37 cellular contexts compared by ENCODE assay signal in the genomic region with DNA sequence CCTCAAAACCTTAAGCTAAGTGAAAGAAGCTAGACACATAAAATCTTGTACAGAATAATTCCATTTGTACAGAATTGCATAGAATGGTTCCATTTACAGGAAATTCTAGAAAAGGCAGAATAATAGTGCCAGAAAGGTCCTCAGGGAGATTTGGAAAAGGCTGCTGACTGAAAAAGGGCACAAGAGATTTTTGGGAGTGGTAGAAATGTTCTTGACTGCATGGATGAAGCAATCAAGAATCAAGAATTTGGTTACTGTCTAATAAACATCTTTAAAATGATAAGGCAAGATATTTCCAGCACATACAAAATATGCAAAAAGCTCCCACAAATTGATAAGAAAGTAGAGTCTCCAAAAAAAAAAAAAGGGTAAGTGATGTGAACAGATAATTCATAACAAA.
"Had no signal": no experiment of that assay in that cellular context is flagged by ENCODE, and none has a peak within 500 bp of the region (broad histone marks: within the 10 kb centered on the region; RNA-seq: fewer than 3 reads in every experiment).

No MANE protein-coding gene starts in this region.

- H3K9me3 ChIP-seq: adrenal gland, ascending aorta had no signal

- H3K27ac Mint-ChIP-seq: activated B cell treated with CpG ODN at 0.5 μM for 24 hours; activated CD4-positive, alpha-beta memory T cell treated with anti-CD3 and anti-CD28 coated beads for 36 hours; activated CD4-positive, alpha-beta T cell treated with anti-CD3 and anti-CD28 coated beads, Interleukin-2, amount 10 ng/mL, durations not matched to agents 24 days and 14 days; activated CD8-positive, alpha-beta T cell treated with anti-CD3 and anti-CD28 coated beads for 36 hours; activated naive CD4-positive, alpha-beta T cell treated with anti-CD3 and anti-CD28 coated beads for 36 hours; activated naive CD4-positive, alpha-beta T cell treated with anti-CD3 and anti-CD28 coated beads, Interleukin-2, amount 50 U/mL, for 72 hours; activated naive CD8-positive, alpha-beta T cell treated with anti-CD3 and anti-CD28 coated beads for 36 hours; activated T-cell treated with anti-CD3 and anti-CD28 coated beads, Interleukin-2, amount 50 U/mL, for 72 hours; activated T-helper 1 cell treated with anti-CD3 and anti-CD28 coated beads, Interleukin-12 subunit alpha, Interleukin-12 subunit beta, Interleukin-2, Interleukin-4 antibody, amounts not matched to agents 30 ng/mL and 10 ng/mL and 1 ng/mL, durations not matched to agents 14 hours and 24 hours and 36 hours; activated T-helper 17 cell treated with anti-CD3 and anti-CD28 coated beads, Interleukin-2, amount 50 U/mL, for 72 hours; brain; T-helper 1 cell treated with Interleukin-12 subunit alpha and Interleukin-12 subunit beta and Interleukin-4 antibody, amounts not matched to agents 30 μg/mL and 1 μg/mL, for 36 hours; T-helper 2 cell treated with Interferon-gamma antibody and Interleukin-4, amounts not matched to agents 5 μg/mL and 100 μg/mL, for 36 hours had no signal

- H3K4me1 Mint-ChIP-seq: activated CD4-positive, alpha-beta T cell treated with anti-CD3 and anti-CD28 coated beads, Interleukin-2, amount 10 ng/mL, durations not matched to agents 24 days and 14 days; activated T-helper 17 cell treated with anti-CD3 and anti-CD28 coated beads, Interleukin-2, amount 50 U/mL, for 72 hours had no signal

- H3K4me3 Mint-ChIP-seq: activated B cell treated with CpG ODN at 0.5 μM for 24 hours; activated CD4-positive, alpha-beta memory T cell treated with anti-CD3 and anti-CD28 coated beads for 36 hours; activated CD4-positive, alpha-beta T cell treated with anti-CD3 and anti-CD28 coated beads, Interleukin-2, amount 10 ng/mL, durations not matched to agents 24 days and 14 days; activated CD8-positive, alpha-beta T cell treated with anti-CD3 and anti-CD28 coated beads for 36 hours; activated naive CD4-positive, alpha-beta T cell treated with anti-CD3 and anti-CD28 coated beads for 36 hours; activated naive CD8-positive, alpha-beta T cell treated with anti-CD3 and anti-CD28 coated beads for 36 hours; activated T-cell treated with anti-CD3 and anti-CD28 coated beads, Interleukin-2, amount 50 U/mL, for 4 hours; activated T-cell treated with anti-CD3 and anti-CD28 coated beads, Interleukin-2, amount 50 U/mL, for 72 hours; activated T-helper 1 cell treated with anti-CD3 and anti-CD28 coated beads, Interleukin-12 subunit alpha, Interleukin-12 subunit beta, Interleukin-2, Interleukin-4 antibody, amounts not matched to agents 30 ng/mL and 10 ng/mL and 1 ng/mL, durations not matched to agents 14 hours and 24 hours and 36 hours; activated T-helper 17 cell treated with anti-CD3 and anti-CD28 coated beads, Interleukin-2, amount 50 U/mL, for 72 hours; brain; central memory CD8-positive, alpha-beta T cell; T-helper 1 cell treated with Interleukin-12 subunit alpha and Interleukin-12 subunit beta and Interleukin-4 antibody, amounts not matched to agents 30 μg/mL and 1 μg/mL, for 36 hours; T-helper 2 cell treated with Interferon-gamma antibody and Interleukin-4, amounts not matched to agents 5 μg/mL and 100 μg/mL, for 36 hours had no signal

- H3K9me3 Mint-ChIP-seq: activated B cell treated with CpG ODN at 0.5 μM for 24 hours; activated CD4-positive, alpha-beta memory T cell treated with anti-CD3 and anti-CD28 coated beads for 36 hours; activated CD4-positive, alpha-beta T cell treated with anti-CD3 and anti-CD28 coated beads, Interleukin-2, amount 10 ng/mL, durations not matched to agents 24 days and 14 days; activated naive CD4-positive, alpha-beta T cell treated with anti-CD3 and anti-CD28 coated beads for 36 hours; activated naive CD4-positive, alpha-beta T cell treated with anti-CD3 and anti-CD28 coated beads, Interleukin-2, amount 50 U/mL, for 72 hours; activated T-cell treated with anti-CD3 and anti-CD28 coated beads, Interleukin-2, amount 50 U/mL, for 4 hours; activated T-helper 1 cell treated with anti-CD3 and anti-CD28 coated beads, Interleukin-12 subunit alpha, Interleukin-12 subunit beta, Interleukin-2, Interleukin-4 antibody, amounts not matched to agents 30 ng/mL and 10 ng/mL and 1 ng/mL, durations not matched to agents 14 hours and 24 hours and 36 hours; activated T-helper 17 cell treated with anti-CD3 and anti-CD28 coated beads, Interleukin-2, amount 50 U/mL, for 72 hours; central memory CD8-positive, alpha-beta T cell; T-helper 1 cell treated with Interleukin-12 subunit alpha and Interleukin-12 subunit beta and Interleukin-4 antibody, amounts not matched to agents 30 μg/mL and 1 μg/mL, for 36 hours; T-helper 2 cell treated with Interferon-gamma antibody and Interleukin-4, amounts not matched to agents 5 μg/mL and 100 μg/mL, for 36 hours had no signal

- H3K36me3 Mint-ChIP-seq: activated CD4-positive, alpha-beta memory T cell treated with anti-CD3 and anti-CD28 coated beads for 36 hours; activated naive CD4-positive, alpha-beta T cell treated with anti-CD3 and anti-CD28 coated beads, Interleukin-2, amount 50 U/mL, for 72 hours; activated naive CD8-positive, alpha-beta T cell treated with anti-CD3 and anti-CD28 coated beads for 36 hours had no signal

- H3K36me3 ChIP-seq: adrenal gland, ascending aorta, cardiac muscle cell had no signal

- H3K4me3 ChIP-seq: adrenal gland, ascending aorta, cardiac muscle cell had no signal

- H3K27me3 ChIP-seq: adrenal gland, ascending aorta, cardiac muscle cell had no signal

- H3K27ac ChIP-seq: adrenal gland, ascending aorta, cardiac muscle cell, VCaP had no signal

- H3K27me3 Mint-ChIP-seq: activated naive CD8-positive, alpha-beta T cell treated with anti-CD3 and anti-CD28 coated beads for 36 hours; brain had no signal

- DNase-seq: activated B cell treated with CpG ODN at 0.5 μM for 24 hours; activated CD4-positive, alpha-beta memory T cell treated with anti-CD3 and anti-CD28 coated beads for 36 hours; activated CD4-positive, alpha-beta T cell treated with anti-CD3 and anti-CD28 coated beads for 4 hours; activated CD4-positive, alpha-beta T cell treated with anti-CD3 and anti-CD28 coated beads, Interleukin-2, amount 10 ng/mL, durations not matched to agents 24 days and 14 days; activated CD4-positive, alpha-beta T cell treated with anti-CD3 and anti-CD28 coated beads, Interleukin-2, amount 50 U/mL, for 1 hour; activated CD4-positive, alpha-beta T cell treated with anti-CD3 and anti-CD28 coated beads, Interleukin-2, amount 50 U/mL, for 4 hours; activated CD4-positive, CD25-positive, alpha-beta regulatory T cell treated with anti-CD3 and anti-CD28 coated beads, Interleukin-2, amount 50 U/mL, for 72 hours; activated CD8-positive, alpha-beta memory T cell treated with anti-CD3 and anti-CD28 coated beads, Interleukin-2, amount 50 U/mL, for 4 hours; activated CD8-positive, alpha-beta T cell treated with anti-CD3 and anti-CD28 coated beads for 36 hours; activated effector memory CD4-positive, alpha-beta T cell treated with anti-CD3 and anti-CD28 coated beads, Interleukin-2, amount 50 U/mL, for 16 hours; activated gamma-delta T cell treated with Interleukin-2 at 50 U/mL for 16 hours; activated naive CD4-positive, alpha-beta T cell; activated naive CD4-positive, alpha-beta T cell treated with anti-CD3 and anti-CD28 coated beads for 36 hours; activated naive CD4-positive, alpha-beta T cell treated with anti-CD3 and anti-CD28 coated beads, Interleukin-2, amount 50 U/mL, for 16 hours; activated naive CD8-positive, alpha-beta T cell treated with anti-CD3 and anti-CD28 coated beads for 36 hours; activated T-cell treated with anti-CD3 and anti-CD28 coated beads for 4 hours; activated T-cell treated with anti-CD3 and anti-CD28 coated beads, Interleukin-2, amount 50 U/mL, for 1 hour; activated T-cell treated with anti-CD3 and anti-CD28 coated beads, Interleukin-2, amount 50 U/mL, for 4 hours; activated T-cell treated with anti-CD3 and anti-CD28 coated beads, Interleukin-2, amount 50 U/mL, for 72 hours; adrenal gland; amygdala; anterior cingulate cortex; caudate nucleus; SW 1271; T-helper 1 cell; T-helper 2 cell; T-helper 9 cell had no signal

- H3K4me1 ChIP-seq: adrenal gland, ascending aorta had no signal
